In genomic region chr11:10540915-10541591, GRCh38 we compare ENCODE assay signal across 1 cellular context.
TF ChIP-seq lines count a peak whose summit lies in the region.

RNF141 (minus strand) TSS chr11:10541187; CDS start chr11:10534158, 7,029 bp downstream.

TF ChIP-seq in IMR-90, 13 proteins besides CTCF, POLR2A, EP300 and RAD21:
- peak; percentile 87; the same call in 1 of the 2 replicates for TF ChIP-seq MAZ (IDR thresholded peaks at IDR 0.05; ENCODE audit: borderline replicate concordance, low read depth, low read length)
- TF ChIP-seq SMC3 (IDR thresholded peaks at IDR 0.05; ENCODE audit: low read depth, low read length) = peak; percentile 15; the same call in 1 of the 2 replicates
- no peak for TF ChIP-seq MAFK (IDR thresholded peaks at IDR 0.05; ENCODE audit: low read depth, low read length)
- TF ChIP-seq MXI1 (IDR thresholded peaks at IDR 0.05; ENCODE audit: borderline replicate concordance, low read depth, low read length) = peak; percentile 88
